ENCODE assay signal across 15 cellular contexts in genomic region chr17:9355841-9356240, GRCh38.
A peak's percentile ranks its signal among the peaks of the same experiment; 100 is the strongest.
DNase-seq lines count a peak whose midpoint lies in the region; ATAC-seq and TF ChIP-seq lines count a peak whose summit lies in the region.
"Had no signal": no experiment of that assay in that cellular context is flagged by ENCODE, and none has a peak within 500 bp of the region (broad histone marks: within the 10 kb centered on the region; RNA-seq: fewer than 3 reads in every experiment).

No MANE protein-coding gene starts in this region.

- TF ChIP-seq CTCF in brain microvascular endothelial cell (IDR thresholded peaks at IDR 0.05; ENCODE audit: low read depth, low read length, missing control alignments): no peak

- H3K4me3 ChIP-seq in brain microvascular endothelial cell (ENCODE audit: low read depth, low read length): no peak overlapping the region
- H3K4me3 ChIP-seq: A549, HAP-1, Peyer's patch had no signal

- H3K27ac ChIP-seq in cingulate gyrus (ENCODE audit: low read depth, low read length) (peak overlapping the region; percentile 19), brain microvascular endothelial cell (no peak overlapping the region)
- H3K27ac ChIP-seq: A549, Peyer's patch had no signal

- H3K36me3 ChIP-seq in brain microvascular endothelial cell (replicated peaks): no peaks in the 10 kb centered on the region
- H3K36me3 ChIP-seq: HAP-1, Peyer's patch had no signal

- peak; percentile 12 for DNase-seq in Ammon's horn (ENCODE audit: low spot score)
- peak; percentile 56 for DNase-seq in CD1c-positive myeloid dendritic cell (ENCODE audit: extremely low spot score)
- peak; percentile 4 for DNase-seq in NOMO-1 treated with dmso at 0.1 percent for 144 hours (lab: John Stamatoyannopoulos, UW; ENCODE audit: unreplicated experiment)
- DNase-seq in stimulated activated CD4-positive, alpha-beta T cell treated with anti-CD3 and anti-CD28 coated beads, Interleukin-12 subunit alpha, Interleukin-12 subunit beta, amount 100 ng/mL, for 4 hours: no peak
- DNase-seq in brain microvascular endothelial cell: no peak
- DNase-seq in occipital lobe (lab: John Stamatoyannopoulos, UW): no peak
- DNase-seq: DMS79, NCI-H1930, NCI-H226, NCI-H82, Peyer's patch had no signal

- in situ Hi-C loops in brain microvascular endothelial cell (cut with HindIII; ENCODE audit: low pct_ligation_motif_present, low sequenced_read_pairs): no loop called here

- H3K27me3 ChIP-seq in brain microvascular endothelial cell (replicated peaks): no peaks in the 10 kb centered on the region
- H3K27me3 ChIP-seq: Peyer's patch had no signal

- ATAC-seq in HG03175 (IDR thresholded peaks at IDR 0.05; ENCODE audit: unreplicated experiment): no peak
- ATAC-seq: A549 had no signal

Comparison
In these comparisons a context has a peak if more than half of its experiments do, and no peak if none do; other contexts are left out.
1. DNase-seq: peak in Ammon's horn (single experiment), CD1c-positive myeloid dendritic cell (single experiment) and NOMO-1 treated with dmso at 0.1 percent for 144 hours (single experiment); none in stimulated activated CD4-positive, alpha-beta T cell treated with anti-CD3 and anti-CD28 coated beads, Interleukin-12 subunit alpha, Interleukin-12 subunit beta, amount 100 ng/mL, for 4 hours (single experiment), brain microvascular endothelial cell (single experiment) and occipital lobe (single experiment).